Comparison of ENCODE assay signal across 14 cellular contexts in genomic region chr4:96164814-96165351, GRCh38.
DNase-seq lines count a peak whose midpoint lies in the region; ATAC-seq lines count a peak whose summit lies in the region.
"Had no signal": no experiment of that assay in that cellular context is flagged by ENCODE, and none has a peak within 500 bp of the region (broad histone marks: within the 10 kb centered on the region; RNA-seq: fewer than 3 reads in every experiment).

No MANE protein-coding gene starts in this region.

- DNase-seq in HPDE6-E6E7 (ENCODE audit: extremely low spot score): peak; percentile 2
- peak; percentile 99 for DNase-seq in amniotic epithelial cell (ENCODE audit: low read depth)
- DNase-seq in glomerular visceral epithelial cell (ENCODE audit: extremely low spot score): peak; percentile 93
- DNase-seq in smooth muscle cell of the brain vasculature (ENCODE audit: low read depth, low spot score): peak; percentile 43
- DNase-seq in GDM1 (lab: John Stamatoyannopoulos, UW): no peak
- DNase-seq in NCI-H510A treated with DMSO at 0.1 percent for 48 hours (lab: John Stamatoyannopoulos, UW): no peak
- DNase-seq in DMS 273 treated with DMSO at 0.1 percent for 48 hours (lab: John Stamatoyannopoulos, UW): no peak
- DNase-seq: activated CD4-positive, alpha-beta T cell treated with anti-CD3 and anti-CD28 coated beads for 4 hours; activated T-cell treated with anti-CD3 and anti-CD28 coated beads, Interleukin-2, amount 50 U/mL, for 1 hour; body of pancreas; left ventricle myocardium inferior; MV-4-11; NCI-H2227 treated with DMSO at 0.1 percent for 48 hours had no signal

- no peak for ATAC-seq in HG02623 (IDR thresholded peaks at IDR 0.05; ENCODE audit: unreplicated experiment)
- ATAC-seq: body of pancreas had no signal

Comparison
In these comparisons a context has a peak if more than half of its experiments do, and no peak if none do; other contexts are left out.
1. DNase-seq: peak in HPDE6-E6E7 (single experiment), amniotic epithelial cell (single experiment), glomerular visceral epithelial cell (single experiment) and smooth muscle cell of the brain vasculature (single experiment); none in GDM1 (single experiment), NCI-H510A treated with DMSO at 0.1 percent for 48 hours (single experiment) and DMS 273 treated with DMSO at 0.1 percent for 48 hours (single experiment).